Comparison of ENCODE assay signal across 36 cellular contexts in genomic region chr18:45865466-45865865, GRCh38. TPM values are rescaled to one million over a fixed set of nuclear protein-coding genes. Genes with fewer than 3 reads are reported as not detected.
"Had no signal": no experiment of that assay in that cellular context is flagged by ENCODE, and none has a peak within 500 bp of the region (broad histone marks: within the 10 kb centered on the region; RNA-seq: fewer than 3 reads in every experiment).

No MANE protein-coding gene starts in this region.

- ATAC-seq: activated CD8-positive, alpha-beta T cell treated with anti-CD3 and anti-CD28 coated beads for 36 hours; activated naive CD4-positive, alpha-beta T cell treated with anti-CD3 and anti-CD28 coated beads, Interleukin-2, amount 50 U/mL, for 72 hours; activated T-cell treated with anti-CD3 and anti-CD28 coated beads, Interleukin-2, amount 50 U/mL, for 4 hours; activated T-cell treated with anti-CD3 and anti-CD28 coated beads, Interleukin-2, amount 50 U/mL, for 72 hours; activated T-helper 17 cell treated with anti-CD3 and anti-CD28 coated beads, Interleukin-2, amount 50 U/mL, for 72 hours; T-helper 17 cell had no signal

- H3K9me3 Mint-ChIP-seq: activated B cell treated with CpG ODN at 0.5 μM for 24 hours; activated CD4-positive, alpha-beta memory T cell treated with anti-CD3 and anti-CD28 coated beads for 36 hours; activated T-cell treated with anti-CD3 and anti-CD28 coated beads, Interleukin-2, amount 50 U/mL, for 4 hours; activated T-helper 1 cell treated with anti-CD3 and anti-CD28 coated beads, Interleukin-12 subunit alpha, Interleukin-12 subunit beta, Interleukin-2, Interleukin-4 antibody, amounts not matched to agents 30 ng/mL and 10 ng/mL and 1 ng/mL, durations not matched to agents 14 hours and 24 hours and 36 hours; activated T-helper 17 cell treated with anti-CD3 and anti-CD28 coated beads, Interleukin-2, amount 50 U/mL, for 72 hours; central memory CD8-positive, alpha-beta T cell had no signal

- H3K4me3 ChIP-seq: adrenal gland, cardiac muscle cell had no signal

- H3K9me3 ChIP-seq: adrenal gland had no signal

- H3K4me1 ChIP-seq: adrenal gland had no signal

- H3K27ac ChIP-seq: adrenal gland, cardiac muscle cell, VCaP had no signal

- H3K4me3 Mint-ChIP-seq: activated B cell treated with CpG ODN at 0.5 μM for 24 hours; activated CD4-positive, alpha-beta memory T cell treated with anti-CD3 and anti-CD28 coated beads for 36 hours; activated CD4-positive, alpha-beta T cell treated with anti-CD3 and anti-CD28 coated beads, Interleukin-2, amount 10 ng/mL, durations not matched to agents 24 days and 14 days; activated CD8-positive, alpha-beta T cell treated with anti-CD3 and anti-CD28 coated beads for 36 hours; activated naive CD4-positive, alpha-beta T cell treated with anti-CD3 and anti-CD28 coated beads for 36 hours; activated naive CD8-positive, alpha-beta T cell treated with anti-CD3 and anti-CD28 coated beads for 36 hours; activated T-cell treated with anti-CD3 and anti-CD28 coated beads, Interleukin-2, amount 50 U/mL, for 4 hours; activated T-cell treated with anti-CD3 and anti-CD28 coated beads, Interleukin-2, amount 50 U/mL, for 72 hours; activated T-helper 1 cell treated with anti-CD3 and anti-CD28 coated beads, Interleukin-12 subunit alpha, Interleukin-12 subunit beta, Interleukin-2, Interleukin-4 antibody, amounts not matched to agents 30 ng/mL and 10 ng/mL and 1 ng/mL, durations not matched to agents 14 hours and 24 hours and 36 hours; activated T-helper 17 cell treated with anti-CD3 and anti-CD28 coated beads, Interleukin-2, amount 50 U/mL, for 72 hours; brain; central memory CD8-positive, alpha-beta T cell; T-helper 17 cell had no signal

- H3K4me1 Mint-ChIP-seq: activated B cell treated with CpG ODN at 0.5 μM for 24 hours; brain; central memory CD8-positive, alpha-beta T cell had no signal

- DNase-seq: activated B cell treated with CpG ODN at 0.5 μM for 24 hours; activated CD4-positive, alpha-beta memory T cell treated with anti-CD3 and anti-CD28 coated beads for 36 hours; activated CD4-positive, alpha-beta T cell treated with anti-CD3 and anti-CD28 coated beads for 4 hours; activated CD4-positive, alpha-beta T cell treated with anti-CD3 and anti-CD28 coated beads, Interleukin-2, amount 10 ng/mL, durations not matched to agents 24 days and 14 days; activated CD4-positive, alpha-beta T cell treated with anti-CD3 and anti-CD28 coated beads, Interleukin-2, amount 50 U/mL, for 1 hour; activated CD4-positive, alpha-beta T cell treated with anti-CD3 and anti-CD28 coated beads, Interleukin-2, amount 50 U/mL, for 4 hours; activated CD4-positive, CD25-positive, alpha-beta regulatory T cell treated with anti-CD3 and anti-CD28 coated beads, Interleukin-2, amount 50 U/mL, for 72 hours; activated CD8-positive, alpha-beta memory T cell treated with anti-CD3 and anti-CD28 coated beads, Interleukin-2, amount 50 U/mL, for 4 hours; activated CD8-positive, alpha-beta T cell treated with anti-CD3 and anti-CD28 coated beads for 36 hours; activated effector memory CD4-positive, alpha-beta T cell treated with anti-CD3 and anti-CD28 coated beads, Interleukin-2, amount 50 U/mL, for 16 hours; activated gamma-delta T cell treated with Interleukin-2 at 50 U/mL for 16 hours; activated naive CD4-positive, alpha-beta T cell; activated naive CD4-positive, alpha-beta T cell treated with anti-CD3 and anti-CD28 coated beads for 36 hours; activated naive CD4-positive, alpha-beta T cell treated with anti-CD3 and anti-CD28 coated beads, Interleukin-2, amount 50 U/mL, for 16 hours; activated naive CD8-positive, alpha-beta T cell treated with anti-CD3 and anti-CD28 coated beads for 36 hours; activated T-cell treated with anti-CD3 and anti-CD28 coated beads for 4 hours; activated T-cell treated with anti-CD3 and anti-CD28 coated beads, Interleukin-2, amount 50 U/mL, for 1 hour; activated T-cell treated with anti-CD3 and anti-CD28 coated beads, Interleukin-2, amount 50 U/mL, for 4 hours; activated T-cell treated with anti-CD3 and anti-CD28 coated beads, Interleukin-2, amount 50 U/mL, for 72 hours; adrenal gland; amniotic stem cell; aorta; caudate nucleus; cerebellar nuclear complex; T-helper 17 cell; T1000 had no signal

- H3K27me3 ChIP-seq: adrenal gland, cardiac muscle cell had no signal

- H3K27me3 Mint-ChIP-seq: activated B cell treated with CpG ODN at 0.5 μM for 24 hours; activated CD4-positive, alpha-beta memory T cell treated with anti-CD3 and anti-CD28 coated beads for 36 hours; activated CD4-positive, alpha-beta T cell treated with anti-CD3 and anti-CD28 coated beads, Interleukin-2, amount 10 ng/mL, durations not matched to agents 24 days and 14 days; activated CD8-positive, alpha-beta T cell treated with anti-CD3 and anti-CD28 coated beads for 36 hours; activated naive CD8-positive, alpha-beta T cell treated with anti-CD3 and anti-CD28 coated beads for 36 hours; activated T-helper 17 cell treated with anti-CD3 and anti-CD28 coated beads, Interleukin-2, amount 50 U/mL, for 72 hours; brain; central memory CD8-positive, alpha-beta T cell; T-helper 17 cell had no signal

- H3K27ac Mint-ChIP-seq: activated B cell treated with CpG ODN at 0.5 μM for 24 hours; activated CD4-positive, alpha-beta memory T cell treated with anti-CD3 and anti-CD28 coated beads for 36 hours; activated CD4-positive, alpha-beta T cell treated with anti-CD3 and anti-CD28 coated beads, Interleukin-2, amount 10 ng/mL, durations not matched to agents 24 days and 14 days; activated CD8-positive, alpha-beta T cell treated with anti-CD3 and anti-CD28 coated beads for 36 hours; activated naive CD4-positive, alpha-beta T cell treated with anti-CD3 and anti-CD28 coated beads for 36 hours; activated naive CD4-positive, alpha-beta T cell treated with anti-CD3 and anti-CD28 coated beads, Interleukin-2, amount 50 U/mL, for 72 hours; activated naive CD8-positive, alpha-beta T cell treated with anti-CD3 and anti-CD28 coated beads for 36 hours; activated T-cell treated with anti-CD3 and anti-CD28 coated beads, Interleukin-2, amount 50 U/mL, for 72 hours; activated T-helper 1 cell treated with anti-CD3 and anti-CD28 coated beads, Interleukin-12 subunit alpha, Interleukin-12 subunit beta, Interleukin-2, Interleukin-4 antibody, amounts not matched to agents 30 ng/mL and 10 ng/mL and 1 ng/mL, durations not matched to agents 14 hours and 24 hours and 36 hours; activated T-helper 17 cell treated with anti-CD3 and anti-CD28 coated beads, Interleukin-2, amount 50 U/mL, for 72 hours; brain had no signal

RNA-seq across cellular contexts. Expression of gene SIGLEC15, which starts 40.0 kb away (rescaled TPM):
- total RNA-seq: activated B cell treated with CpG ODN at 0.5 μM for 24 hours; activated CD4-positive, alpha-beta memory T cell treated with anti-CD3 and anti-CD28 coated beads for 36 hours; activated CD4-positive, alpha-beta T cell treated with anti-CD3 and anti-CD28 coated beads, Interleukin-2, amount 10 ng/mL, durations not matched to agents 24 days and 14 days; activated CD8-positive, alpha-beta memory T cell treated with anti-CD3 and anti-CD28 coated beads for 36 hours; activated CD8-positive, alpha-beta T cell treated with anti-CD3 and anti-CD28 coated beads for 36 hours; activated naive CD4-positive, alpha-beta T cell treated with anti-CD3 and anti-CD28 coated beads for 36 hours; activated naive CD4-positive, alpha-beta T cell treated with anti-CD3 and anti-CD28 coated beads, Interleukin-2, amount 50 U/mL, for 72 hours; activated naive CD8-positive, alpha-beta T cell treated with anti-CD3 and anti-CD28 coated beads for 36 hours; activated T-cell treated with anti-CD3 and anti-CD28 coated beads, Interleukin-2, amount 50 U/mL, for 4 hours; activated T-cell treated with anti-CD3 and anti-CD28 coated beads, Interleukin-2, amount 50 U/mL, for 72 hours; activated T-helper 1 cell treated with anti-CD3 and anti-CD28 coated beads, Interleukin-12 subunit alpha, Interleukin-12 subunit beta, Interleukin-2, Interleukin-4 antibody, amounts not matched to agents 30 ng/mL and 10 ng/mL and 1 ng/mL, durations not matched to agents 14 hours and 24 hours and 36 hours; activated T-helper 17 cell treated with anti-CD3 and anti-CD28 coated beads, Interleukin-2, amount 50 U/mL, for 72 hours; cardiac muscle cell; T-helper 1 cell treated with Interleukin-12 subunit alpha and Interleukin-12 subunit beta and Interleukin-4 antibody, amounts not matched to agents 30 ng/mL and 1 ng/mL, for 36 hours; T-helper 17 cell; T-helper 2 cell treated with Interferon-gamma antibody and Interleukin-4, amounts not matched to agents 100 ng/mL and 5 ng/mL, for 36 hours had no signal
